ENCODE assay signal across 11 cellular contexts in the genomic region with DNA sequence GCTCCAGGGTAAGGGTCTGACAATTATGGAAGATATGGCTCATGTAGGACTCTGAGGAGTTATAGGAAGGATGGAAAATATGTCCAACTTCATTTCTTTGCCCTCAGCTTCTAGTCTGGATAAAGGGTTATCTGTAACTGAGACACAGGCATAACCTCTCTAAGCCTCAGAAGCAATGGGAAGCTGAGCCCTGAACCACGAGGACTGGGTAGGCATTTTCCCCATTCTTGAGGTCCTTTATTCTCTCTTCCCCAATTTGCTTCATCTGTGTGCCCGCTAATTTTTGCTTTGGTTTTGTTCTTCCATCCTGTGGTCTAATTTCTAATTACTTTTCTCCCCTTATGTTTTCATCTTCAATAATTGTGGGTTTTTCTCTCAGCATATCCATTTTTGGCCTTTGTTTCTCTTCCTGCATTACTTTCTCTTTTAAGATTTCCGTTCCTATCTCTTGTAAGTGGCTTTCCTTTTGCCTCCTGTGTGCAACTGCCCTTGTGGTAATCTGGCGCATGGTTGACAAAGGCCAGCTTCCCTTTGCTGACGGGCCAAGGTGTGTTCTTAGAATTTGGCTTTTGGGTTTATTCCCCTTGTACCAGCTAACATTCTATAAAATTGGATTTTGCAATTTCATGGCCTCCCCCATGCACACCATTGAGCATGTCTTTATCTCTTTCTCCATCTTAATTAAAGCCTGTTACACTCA.
"Had no signal": no experiment of that assay in that cellular context is flagged by ENCODE, and none has a peak within 500 bp of the region (broad histone marks: within the 10 kb centered on the region; RNA-seq: fewer than 3 reads in every experiment).

No MANE protein-coding gene starts in this region.

- H3K9ac ChIP-seq: parathyroid adenoma had no signal

- H3K27ac ChIP-seq: foreskin keratinocyte, lower lobe of right lung, parathyroid adenoma, thoracic aorta had no signal

- DNase-seq: activated CD4-positive, alpha-beta T cell treated with anti-CD3 and anti-CD28 coated beads for 48 hours; activated CD8-positive, alpha-beta memory T cell treated with anti-CD3 and anti-CD28 coated beads, Interleukin-2, amount 50 U/mL, for 48 hours; activated CD8-positive, alpha-beta T cell treated with anti-CD3 and anti-CD28 coated beads, Interleukin-2, amount 10 ng/mL, durations not matched to agents 7 days and 5 days; activated naive CD4-positive, alpha-beta T cell; foreskin keratinocyte; left cardiac atrium; lower lobe of right lung; midbrain; stimulated activated CD4-positive, alpha-beta T cell treated with anti-CD3 and anti-CD28 coated beads, Interleukin-2, amount 100 ng/mL, for 48 hours had no signal

- H2AFZ ChIP-seq: parathyroid adenoma had no signal

- H3K4me3 ChIP-seq: lower lobe of right lung, thoracic aorta had no signal

- H3K79me2 ChIP-seq: parathyroid adenoma had no signal

- H3K9me3 ChIP-seq: lower lobe of right lung, thoracic aorta had no signal

- ATAC-seq: activated CD8-positive, alpha-beta T cell treated with anti-CD3 and anti-CD28 coated beads, Interleukin-2, amount 10 ng/mL, durations not matched to agents 7 days and 5 days; foreskin keratinocyte; left cardiac atrium; lower lobe of right lung had no signal

- H3K4me1 ChIP-seq: foreskin keratinocyte, lower lobe of right lung, parathyroid adenoma had no signal

- H3K36me3 ChIP-seq: lower lobe of right lung, thoracic aorta had no signal
